In the genomic region with DNA sequence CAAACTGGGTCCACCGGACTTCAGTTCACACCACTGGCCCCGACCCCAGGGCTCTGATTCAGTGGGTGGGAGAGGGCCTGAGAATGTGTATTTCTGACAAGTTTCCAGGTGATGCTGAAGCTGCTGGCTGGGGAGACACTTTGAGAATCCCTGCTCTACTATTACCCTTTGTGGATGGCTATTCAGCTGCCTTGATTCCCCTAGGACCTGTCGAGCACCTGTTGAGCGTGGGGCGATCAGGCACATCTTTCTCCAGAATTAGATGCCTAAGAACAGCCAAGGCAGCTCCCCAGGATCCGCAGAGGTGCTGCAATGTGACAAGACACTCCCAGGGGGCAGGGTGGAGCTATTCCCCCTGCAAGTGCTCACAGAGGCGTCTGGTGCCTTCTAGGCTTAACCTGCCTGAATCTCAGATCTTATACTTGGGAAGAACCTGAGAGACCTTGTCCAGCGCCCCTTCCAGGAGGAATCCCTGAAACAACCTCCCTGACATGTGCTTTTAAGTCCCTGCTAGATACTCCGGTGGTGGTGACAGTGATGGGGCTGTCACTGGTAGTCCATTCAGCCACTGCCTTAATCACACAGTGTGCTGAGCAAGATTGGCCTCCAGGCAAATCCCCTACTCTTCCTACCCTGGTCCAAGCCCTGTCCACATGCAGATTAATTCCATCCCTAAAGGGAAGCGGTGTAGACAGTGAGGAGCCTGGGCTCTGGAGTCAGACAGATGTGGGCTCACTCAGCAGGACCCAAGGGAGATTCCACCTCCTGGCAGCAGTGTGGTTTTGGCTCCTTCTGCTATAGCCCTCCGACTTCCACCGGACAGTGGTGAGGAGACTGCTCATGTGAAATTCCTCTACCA, we compare ENCODE assay signal across 8 cellular contexts. TPM values are rescaled to one million over a fixed set of nuclear protein-coding genes. Genes with fewer than 3 reads are reported as not detected.
DNase-seq lines count a peak whose midpoint lies in the region; TF ChIP-seq lines count a peak whose summit lies in the region.

No MANE protein-coding gene starts in this region.

- no peak overlapping the region for H3K4me3 Mint-ChIP-seq in mesothelial cell of epicardium

- peaks cover 26% of the 10 kb centered on the region for H3K27me3 Mint-ChIP-seq in mesothelial cell of epicardium (ENCODE audit: low read depth)

- no peaks in the 10 kb centered on the region for H3K9me3 Mint-ChIP-seq in mesothelial cell of epicardium

- peak; percentile 26 to 31 for DNase-seq in activated T-cell treated with anti-CD3 and anti-CD28 coated beads, Interleukin-2, amount 50 U/mL, for 48 hours
- DNase-seq in activated T-cell treated with anti-CD3 and anti-CD28 coated beads, Interleukin-2, amount 50 U/mL, for 1 hour = no peak
- peak; percentile 33 for DNase-seq in NCI-H1694 (lab: John Stamatoyannopoulos, UW)
- peak; percentile 7 to 27 for DNase-seq in cardiac fibroblast (ENCODE audit: low read depth in 2 of 2)
- peak; percentile 37 for DNase-seq in stimulated activated CD8-positive, alpha-beta memory T cell treated with anti-CD3 and anti-CD28 coated beads, Interleukin-4, amount 100 ng/mL, for 48 hours
- DNase-seq in effector CD4-positive, alpha-beta T cell = no peak
- no peak for DNase-seq in mesothelial cell of epicardium (ENCODE audit: low spot score in 2 of 2, unreplicated experiment in 2 of 2)
- DNase-seq in NCI-H226 = no peak

- no peak overlapping the region for H3K27ac Mint-ChIP-seq in mesothelial cell of epicardium

- H3K4me1 Mint-ChIP-seq in mesothelial cell of epicardium = peaks cover 4% of the 10 kb centered on the region

- no peaks in the 10 kb centered on the region for H3K36me3 Mint-ChIP-seq in mesothelial cell of epicardium

- no peak overlapping the region for H3K4me3 ChIP-seq in cardiac fibroblast (replicated peaks in 1 of 2; ENCODE audit: low read depth in 2 of 2, low read length in 2 of 2)

- peak; percentile 23 for TF ChIP-seq CTCF in cardiac fibroblast (IDR thresholded peaks at IDR 0.05; ENCODE audit: low read depth, low read length)
- TF ChIP-seq CTCF in mesothelial cell of epicardium (IDR thresholded peaks at IDR 0.05; ENCODE audit: unreplicated experiment) = no peak

RNA-seq across cellular contexts. Expression of a gene that starts 43.4 kb away (rescaled TPM):
- total RNA-seq in mesothelial cell of epicardium = 0.16 to 0.40 TPM (median 0.25 TPM) in 3 replicates

Comparison
In these comparisons a context has a peak if more than half of its experiments do, and no peak if none do; other contexts are left out.
1. DNase-seq: peak in activated T-cell treated with anti-CD3 and anti-CD28 coated beads, Interleukin-2, amount 50 U/mL, for 48 hours (2 of 2), NCI-H1694 (single experiment), cardiac fibroblast (2 of 2) and stimulated activated CD8-positive, alpha-beta memory T cell treated with anti-CD3 and anti-CD28 coated beads, Interleukin-4, amount 100 ng/mL, for 48 hours (single experiment); none in activated T-cell treated with anti-CD3 and anti-CD28 coated beads, Interleukin-2, amount 50 U/mL, for 1 hour (single experiment), effector CD4-positive, alpha-beta T cell (single experiment), mesothelial cell of epicardium (0 of 2) and NCI-H226 (single experiment).